ENCODE assay signal across 8 cellular contexts in the genomic region with DNA sequence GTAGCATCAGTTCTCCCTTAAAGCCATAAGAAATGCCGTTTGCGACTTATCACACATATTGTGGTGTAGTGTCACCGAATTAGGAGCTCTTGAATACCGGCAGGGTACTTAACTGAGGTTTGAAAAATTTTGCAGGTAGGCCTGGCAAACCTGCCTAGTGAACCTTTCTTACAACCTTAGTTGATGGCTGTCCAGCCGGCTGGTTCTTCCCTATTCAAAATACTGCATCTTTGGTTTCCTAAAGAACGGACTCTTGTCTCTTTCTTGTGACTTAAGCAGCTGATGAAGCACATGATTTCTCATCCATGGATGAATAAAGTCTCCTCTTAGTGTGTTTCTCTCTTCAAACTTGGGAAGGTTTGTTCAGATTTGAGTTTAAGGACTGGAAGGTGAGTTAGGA. TPM values are rescaled to one million over a fixed set of nuclear protein-coding genes. Genes with fewer than 3 reads are reported as not detected.
DNase-seq lines count a peak whose midpoint lies in the region; ATAC-seq and TF ChIP-seq lines count a peak whose summit lies in the region.

No MANE protein-coding gene starts in this region.

- H2BK120ac ChIP-seq in mesendoderm (ENCODE audit: low read depth, low read length), result no peak overlapping the region

- in situ Hi-C loops in brain microvascular endothelial cell (cut with HindIII; ENCODE audit: low pct_ligation_motif_present, low sequenced_read_pairs), result no loop called here

- H3K79me1 ChIP-seq in mesendoderm (ENCODE audit: low read length), result peaks cover 12% of the 10 kb centered on the region

- no peak overlapping the region for H3K18ac ChIP-seq in mesendoderm (ENCODE audit: low read length)

- no peak overlapping the region for H4K5ac ChIP-seq in mesendoderm (ENCODE audit: low read length)

- H3K27ac ChIP-seq in heart left ventricle (peak overlapping the region in 8 of 12 donors; percentile 89 to 98 (median 95)), brain microvascular endothelial cell (no peak overlapping the region), mesendoderm (ENCODE audit: low read depth, low read length) (no peak overlapping the region), urinary bladder (ENCODE audit: low read depth) (no peak overlapping the region)

- H3K4me3 ChIP-seq in heart left ventricle, result peak overlapping the region; percentile 57 to 99 (median 92)
- H3K4me3 ChIP-seq in brain microvascular endothelial cell (ENCODE audit: low read depth, low read length), result peak overlapping the region; percentile 98
- peak overlapping the region; percentile 67 for H3K4me3 ChIP-seq in mesendoderm (ENCODE audit: low read length)
- H3K4me3 ChIP-seq in urinary bladder (ENCODE audit: low read depth, low read length), result peak overlapping the region; percentile 96

- H3K79me2 ChIP-seq in mesendoderm (ENCODE audit: control insufficient read depth, insufficient read depth, low read length), result peaks cover 61% of the 10 kb centered on the region

- peaks cover 24 to 63% (median 52%) of the 10 kb centered on the region in 12 donors for H3K4me1 ChIP-seq in heart left ventricle
- peaks cover 4% of the 10 kb centered on the region for H3K4me1 ChIP-seq in mesendoderm (ENCODE audit: control insufficient read depth, low read depth, low read length)
- peaks cover 2% of the 10 kb centered on the region for H3K4me1 ChIP-seq in urinary bladder (ENCODE audit: insufficient read depth)

- no peak overlapping the region for H4K8ac ChIP-seq in mesendoderm (ENCODE audit: low read depth, low read length)

- no peak overlapping the region for H2BK5ac ChIP-seq in mesendoderm (ENCODE audit: low read length)

- no peak for TF ChIP-seq POLR2A in heart left ventricle (IDR thresholded peaks at IDR 0.05)

- ATAC-seq in heart left ventricle (no peak), HG02973 (IDR thresholded peaks at IDR 0.05; ENCODE audit: unreplicated experiment) (no peak), HG02840 (IDR thresholded peaks at IDR 0.05; ENCODE audit: low FRiP score, unreplicated experiment) (no peak)

- no peak overlapping the region for H3K4ac ChIP-seq in mesendoderm (ENCODE audit: low read depth, low read length)

- H3K27me3 ChIP-seq in heart left ventricle, result no peaks in the 10 kb centered on the region
- no peaks in the 10 kb centered on the region for H3K27me3 ChIP-seq in brain microvascular endothelial cell (replicated peaks)
- no peaks in the 10 kb centered on the region for H3K27me3 ChIP-seq in mesendoderm (ENCODE audit: insufficient read depth, low read length, poor library complexity)

- DNase-seq in heart left ventricle, result no peak
- no peak for DNase-seq in cardiac septum (ENCODE audit: low spot score)
- no peak for DNase-seq in brain microvascular endothelial cell
- no peak for DNase-seq in mesendoderm
- no peak for DNase-seq in C1 segment of cervical spinal cord (lab: John Stamatoyannopoulos, UW)

- H3K9ac ChIP-seq in mesendoderm (ENCODE audit: low read length), result peak overlapping the region; percentile 76

- TF ChIP-seq CTCF in heart left ventricle (IDR thresholded peaks at IDR 0.05) (no peak), brain microvascular endothelial cell (IDR thresholded peaks at IDR 0.05; ENCODE audit: low read depth, low read length, missing control alignments) (no peak)

- H2BK15ac ChIP-seq in mesendoderm (replicated peaks; ENCODE audit: low read depth), result no peak overlapping the region

- peak overlapping the region; percentile 83 for H3K56ac ChIP-seq in mesendoderm (ENCODE audit: low read length)

- H3K9me3 ChIP-seq in heart left ventricle, result no peaks in the 10 kb centered on the region

- no peak overlapping the region for H2AK5ac ChIP-seq in mesendoderm (ENCODE audit: low read length)

- no peaks in the 10 kb centered on the region for H3K36me3 ChIP-seq in heart left ventricle
- no peaks in the 10 kb centered on the region for H3K36me3 ChIP-seq in brain microvascular endothelial cell (replicated peaks)
- H3K36me3 ChIP-seq in mesendoderm (ENCODE audit: control insufficient read depth, insufficient read depth, low read length), result no peaks in the 10 kb centered on the region
- no peaks in the 10 kb centered on the region for H3K36me3 ChIP-seq in urinary bladder (ENCODE audit: insufficient read depth)

- 17 to 29% (median 22%) methylated on average over 6 of the region's 6 CpGs for WGBS in heart left ventricle, 4 donors
- WGBS in mesendoderm (ENCODE audit: extremely low coverage, insufficient coverage, low lambda C conversion rate), result no CpG with 5 or more reads among the region's 6 CpGs
- WGBS in urinary bladder, result 33% methylated on average over 6 of the region's 6 CpGs

- H3K23ac ChIP-seq in mesendoderm (ENCODE audit: low read length), result peak overlapping the region; percentile 7

- peak overlapping the region; percentile 90 for H3K4me2 ChIP-seq in mesendoderm (ENCODE audit: low read length)

- intact Hi-C loops in heart left ventricle (cut with DNase I), result loop anchor here (2.0 to 10.0 kb wide), 10 partner anchors 45 to 75 kb away; no protein-coding TSS in a partner anchor
- intact Hi-C loops in cardiac septum (cut with DNase I), result loop anchor here (2.0 to 5.0 kb wide), 2 partner anchors 55 to 67 kb away; no protein-coding TSS in a partner anchor

RNA-seq across cellular contexts. Expression of gene RAB7A, which starts 1.5 kb away (rescaled TPM):
- 100 to 1,000 TPM; 143 to 343 (median 257) TPM for total RNA-seq in heart left ventricle
- 100 to 1,000 TPM; 180 to 244 TPM for polyA plus RNA-seq in heart left ventricle
- 215 TPM for total RNA-seq in cardiac septum
- 203 TPM for polyA plus RNA-seq in mesendoderm (2013, experiment 1 of 2)
- 209 TPM for polyA plus RNA-seq in mesendoderm (2013, experiment 2 of 2)
- 38.0 TPM for total RNA-seq in urinary bladder
- 179 TPM for polyA plus RNA-seq in urinary bladder

Comparison
In these comparisons a context has a peak if more than half of its experiments do, and no peak if none do; other contexts are left out.
1. H3K27ac ChIP-seq: peak in heart left ventricle (8 of 12); none in brain microvascular endothelial cell (single experiment), mesendoderm (single experiment) and urinary bladder (single experiment).
2. Peak in every context shown above with its lines, with median percentiles within 50 percentile points of each other: H3K4me3 ChIP-seq.